1 cellular context compared by ENCODE assay signal in the genomic region with DNA sequence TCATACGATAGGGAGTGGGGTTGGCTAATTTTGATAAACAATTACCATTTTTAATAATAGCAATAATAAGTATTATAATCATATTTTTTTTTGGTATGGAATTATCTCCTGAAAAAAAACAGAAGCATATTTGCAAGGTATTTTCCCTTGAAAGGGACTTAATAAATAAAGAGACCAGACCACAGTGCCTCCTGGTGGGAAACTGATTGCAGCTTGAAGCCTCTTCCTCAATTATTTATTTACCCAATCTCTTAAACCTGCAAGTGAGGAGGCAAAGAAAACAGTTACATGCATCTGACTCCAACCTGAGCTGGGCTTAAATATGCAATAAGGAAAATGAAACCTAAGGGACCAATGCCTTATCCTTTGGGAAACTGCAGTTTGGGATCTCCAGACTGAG.
TF ChIP-seq lines count a peak whose summit lies in the region.

No MANE protein-coding gene starts in this region.

TF ChIP-seq in HCT116, 20 proteins besides CTCF, POLR2A, EP300 and RAD21 (continued from another document):
- TF ChIP-seq, protein P1, sequence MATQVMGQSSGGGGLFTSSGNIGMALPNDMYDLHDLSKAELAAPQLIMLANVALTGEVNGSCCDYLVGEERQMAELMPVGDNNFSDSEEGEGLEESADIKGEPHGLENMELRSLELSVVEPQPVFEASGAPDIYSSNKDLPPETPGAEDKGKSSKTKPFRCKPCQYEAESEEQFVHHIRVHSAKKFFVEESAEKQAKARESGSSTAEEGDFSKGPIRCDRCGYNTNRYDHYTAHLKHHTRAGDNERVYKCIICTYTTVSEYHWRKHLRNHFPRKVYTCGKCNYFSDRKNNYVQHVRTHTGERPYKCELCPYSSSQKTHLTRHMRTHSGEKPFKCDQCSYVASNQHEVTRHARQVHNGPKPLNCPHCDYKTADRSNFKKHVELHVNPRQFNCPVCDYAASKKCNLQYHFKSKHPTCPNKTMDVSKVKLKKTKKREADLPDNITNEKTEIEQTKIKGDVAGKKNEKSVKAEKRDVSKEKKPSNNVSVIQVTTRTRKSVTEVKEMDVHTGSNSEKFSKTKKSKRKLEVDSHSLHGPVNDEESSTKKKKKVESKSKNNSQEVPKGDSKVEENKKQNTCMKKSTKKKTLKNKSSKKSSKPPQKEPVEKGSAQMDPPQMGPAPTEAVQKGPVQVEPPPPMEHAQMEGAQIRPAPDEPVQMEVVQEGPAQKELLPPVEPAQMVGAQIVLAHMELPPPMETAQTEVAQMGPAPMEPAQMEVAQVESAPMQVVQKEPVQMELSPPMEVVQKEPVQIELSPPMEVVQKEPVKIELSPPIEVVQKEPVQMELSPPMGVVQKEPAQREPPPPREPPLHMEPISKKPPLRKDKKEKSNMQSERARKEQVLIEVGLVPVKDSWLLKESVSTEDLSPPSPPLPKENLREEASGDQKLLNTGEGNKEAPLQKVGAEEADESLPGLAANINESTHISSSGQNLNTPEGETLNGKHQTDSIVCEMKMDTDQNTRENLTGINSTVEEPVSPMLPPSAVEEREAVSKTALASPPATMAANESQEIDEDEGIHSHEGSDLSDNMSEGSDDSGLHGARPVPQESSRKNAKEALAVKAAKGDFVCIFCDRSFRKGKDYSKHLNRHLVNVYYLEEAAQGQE (IDR thresholded peaks at IDR 0.05; ENCODE audit: low read depth) = no peak
- TF ChIP-seq ELF1 (IDR thresholded peaks at IDR 0.05; ENCODE audit: borderline replicate concordance, low read depth) (no peak), CBX3 (IDR thresholded peaks at IDR 0.05; ENCODE audit: low read depth) (no peak), CEBPB (IDR thresholded peaks at IDR 0.05; ENCODE audit: low read depth) (no peak), TCF7L2 (IDR thresholded peaks at IDR 0.05; ENCODE audit: borderline replicate concordance, extremely low read depth, insufficient read depth, insufficient read length) (no peak), JUND (IDR thresholded peaks at IDR 0.05) (no peak), SIN3A (IDR thresholded peaks at IDR 0.05; ENCODE audit: low read depth) (no peak), FOSL1 (IDR thresholded peaks at IDR 0.05; ENCODE audit: low read depth) (no peak)
- TF ChIP-seq, protein P2, sequence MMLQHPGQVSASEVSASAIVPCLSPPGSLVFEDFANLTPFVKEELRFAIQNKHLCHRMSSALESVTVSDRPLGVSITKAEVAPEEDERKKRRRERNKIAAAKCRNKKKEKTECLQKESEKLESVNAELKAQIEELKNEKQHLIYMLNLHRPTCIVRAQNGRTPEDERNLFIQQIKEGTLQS (IDR thresholded peaks at IDR 0.05) = no peak
